18 cellular contexts compared by ENCODE assay signal in genomic region chr5:34519489-34520220, GRCh38.
DNase-seq lines count a peak whose midpoint lies in the region; ATAC-seq, FAIRE-seq and TF ChIP-seq lines count a peak whose summit lies in the region.
"Had no signal": no experiment of that assay in that cellular context is flagged by ENCODE, and none has a peak within 500 bp of the region (broad histone marks: within the 10 kb centered on the region; RNA-seq: fewer than 3 reads in every experiment).

No MANE protein-coding gene starts in this region.

- TF ChIP-seq EP300 in K562 (IDR thresholded peaks at IDR 0.05; ENCODE audit: low read length) = no peak

- WGBS in K562 (ENCODE audit: insufficient coverage, low coverage, missing lambda C conversion rate) = 10% methylated on average over 3 of the region's 3 CpGs

- FAIRE-seq in K562 (lab: Jason Lieb, UNC) = no peak

- CTCF ChIA-PET in K562 (lab: Yijun Ruan, JAX; ENCODE audit: low intra/inter-chr PET ratio) = no interaction called here
- CTCF ChIA-PET in WTC11 (lab: Charles Lee) = interaction anchor here (1.6 kb wide), 1 partner anchor 23 kb away, joined by 3 read pairs; no protein-coding TSS in a partner anchor

- TF ChIP-seq CTCF in K562 (IDR thresholded peaks at IDR 0.05 in 2 of 3, conservative IDR thresholded peaks at IDR 0.05 in 1 of 3; ENCODE audit: insufficient read depth in 2 of 3, low read depth in 1 of 3, low read length in 3 of 3) (0 out of 6 replicates have a peak, but pooled peaks of 1 of the 3 experiments have one; percentile 6), thoracic aorta (IDR thresholded peaks at IDR 0.05) (peak; percentile 39), WTC11 (IDR thresholded peaks at IDR 0.05) (no peak)

- POLR2A ChIA-PET in K562 (lab: Yijun Ruan, JAX) (interaction anchor here (0.7 to 1.1 kb wide), 3 partner anchors 10 to 1423 kb away, joined by 3 read pairs; no protein-coding TSS in a partner anchor), WTC11 (lab: Charles Lee) (no interaction called here)

- DNase-seq in DMS53 (lab: John Stamatoyannopoulos, UW) (peak; percentile 32), DMS53 treated with DMSO at 0.1 percent for 48 hours (lab: John Stamatoyannopoulos, UW; ENCODE audit: unreplicated experiment) (no peak), K562 (ENCODE audit: extremely low read depth in 1 of 4, low spot score in 3 of 4) (no peak), fibroblast of the conjunctiva (ENCODE audit: low read depth) (peak; percentile 38), thoracic aorta (ENCODE audit: low spot score) (no peak), kidney glomerular epithelial cell (lab: John Stamatoyannopoulos, UW) (no peak), glomerular visceral epithelial cell (ENCODE audit: extremely low spot score) (no peak), WTC11 (ENCODE audit: low spot score) (no peak)
- DNase-seq: CD4-positive, alpha-beta T cell; NCI-H2081; NCI-H69; nephron progenitor cell; retina had no signal

- no peaks in the 10 kb centered on the region for H3K36me3 Mint-ChIP-seq in WTC11

- TF ChIP-seq RAD21 in K562 (CRISPR knock-in tag; conservative IDR thresholded peaks at IDR 0.05 in 1 of 2, IDR thresholded peaks at IDR 0.05 in 1 of 2) = no peak

- H3K4me1 Mint-ChIP-seq in WTC11 = peaks cover 28% of the 10 kb centered on the region

- BruUV-seq in K562 (replicated peaks; lab: Mats Ljungman, UMichigan) = no TSS peak

- H2AFZ ChIP-seq in K562 (ENCODE audit: low read depth, low read length) = no peak overlapping the region

- in situ Hi-C loops in K562 (cut with MboI) = loop anchor here (5.0 kb wide), 1 partner anchor 373 kb away; no protein-coding TSS in a partner anchor

- H3K9me3 ChIP-seq in K562 (replicated peaks; ENCODE audit: control insufficient read depth, insufficient read depth, low read depth, low read length) (no peaks in the 10 kb centered on the region), thoracic aorta (no peaks in the 10 kb centered on the region)

- H3K4me3 Mint-ChIP-seq in WTC11 = no peak overlapping the region
- H3K4me3 Mint-ChIP-seq: activated T-helper 1 cell treated with anti-CD3 and anti-CD28 coated beads, Interleukin-12 subunit alpha, Interleukin-12 subunit beta, Interleukin-2, Interleukin-4 antibody, amounts not matched to agents 30 ng/mL and 10 ng/mL and 1 ng/mL, durations not matched to agents 14 hours and 24 hours and 36 hours; CD4-positive, alpha-beta T cell; nephron progenitor cell had no signal

- ATAC-seq in K562 = peak; percentile 16; the same call in 1 of the 3 replicates
- ATAC-seq in thoracic aorta (ENCODE audit: insufficient number of reproducible peaks, low FRiP score, low read depth) = peak; percentile 60
- no peak for ATAC-seq in WTC11
- ATAC-seq: esophagus mucosa, Panc1 had no signal

- no peak overlapping the region for H3K4me2 ChIP-seq in K562 (ENCODE audit: insufficient read depth, low read length)

- H3K4me3 ChIP-seq in K562 (no peak overlapping the region), thoracic aorta (no peak overlapping the region)

- no peaks in the 10 kb centered on the region for H3K9me1 ChIP-seq in K562 (ENCODE audit: control insufficient read depth, insufficient read depth, low read length)

- H3K27me3 Mint-ChIP-seq in WTC11 (ENCODE audit: low read depth) = no peaks in the 10 kb centered on the region

- H4K20me1 ChIP-seq in K562 (replicated peaks; ENCODE audit: control insufficient read depth, insufficient read depth, low read length) = no peaks in the 10 kb centered on the region

- H3K36me3 ChIP-seq in K562 (ENCODE audit: control insufficient read depth, insufficient read depth, low read length) (no peaks in the 10 kb centered on the region), thoracic aorta (no peaks in the 10 kb centered on the region)

- no peak overlapping the region for H3K27ac ChIP-seq in K562 (ENCODE audit: extremely low read depth, low read depth, low read length)
- peak overlapping the region; percentile 86 to 87 for H3K27ac ChIP-seq in thoracic aorta
- H3K27ac ChIP-seq: 22Rv1, VCaP had no signal

- H3K27me3 ChIP-seq in K562 (ENCODE audit: control insufficient read depth in 2 of 2, insufficient read depth in 2 of 2, low read length in 2 of 2) = no peaks in the 10 kb centered on the region; a peak in 2 of 5 replicates
- no peaks in the 10 kb centered on the region for H3K27me3 ChIP-seq in thoracic aorta (replicated peaks; ENCODE audit: insufficient read depth)

- H3K9me3 Mint-ChIP-seq in WTC11 = peaks cover 4% of the 10 kb centered on the region; the same call in 1 of the 2 replicates
- H3K9me3 Mint-ChIP-seq: activated T-helper 1 cell treated with anti-CD3 and anti-CD28 coated beads, Interleukin-12 subunit alpha, Interleukin-12 subunit beta, Interleukin-2, Interleukin-4 antibody, amounts not matched to agents 30 ng/mL and 10 ng/mL and 1 ng/mL, durations not matched to agents 14 hours and 24 hours and 36 hours; CD4-positive, alpha-beta T cell; nephron progenitor cell had no signal

- peaks cover 3 to 12% of the 10 kb centered on the region in 2 experiments; a peak in 3 of 5 replicates for H3K4me1 ChIP-seq in K562 (replicated peaks in 1 of 2; ENCODE audit: control insufficient read depth in 2 of 2, insufficient read depth in 2 of 2, low read length in 2 of 2)
- H3K4me1 ChIP-seq in thoracic aorta (ENCODE audit: control insufficient read depth in 1 of 2, low read depth in 2 of 2) = peaks cover 24 to 57% of the 10 kb centered on the region in 2 donors

- H3K79me2 ChIP-seq in K562 (ENCODE audit: control insufficient read depth, insufficient read depth, low read length) = no peaks in the 10 kb centered on the region

- H3K9ac ChIP-seq in K562 (ENCODE audit: insufficient read depth in 1 of 2, low read depth in 2 of 2, low read length in 2 of 2) = no peak overlapping the region

- no peak overlapping the region for H3K27ac Mint-ChIP-seq in WTC11
- H3K27ac Mint-ChIP-seq: activated T-helper 1 cell treated with anti-CD3 and anti-CD28 coated beads, Interleukin-12 subunit alpha, Interleukin-12 subunit beta, Interleukin-2, Interleukin-4 antibody, amounts not matched to agents 30 ng/mL and 10 ng/mL and 1 ng/mL, durations not matched to agents 14 hours and 24 hours and 36 hours; CD4-positive, alpha-beta T cell; nephron progenitor cell had no signal

- intact Hi-C loops in K562 (cut with micrococcal nuclease) = loop anchor here (5.0 to 10.0 kb wide), 3 partner anchors 138 to 285 kb away; partner anchors contain the start of gene RAI14

- no peak for TF ChIP-seq POLR2A in K562 (conservative IDR thresholded peaks at IDR 0.05)

TF ChIP-seq in K562, 482 proteins besides CTCF, POLR2A, EP300 and RAD21:
- TF ChIP-seq ZBTB2 (IDR thresholded peaks at IDR 0.05) = no peak
- TF ChIP-seq CCNT2 (IDR thresholded peaks at IDR 0.05; ENCODE audit: borderline replicate concordance, extremely low read depth, insufficient read length, low read depth, low read length) = no peak
- no peak for TF ChIP-seq NFYB (IDR thresholded peaks at IDR 0.05; ENCODE audit: extremely low read depth, insufficient read length)
- TF ChIP-seq BMI1 (IDR thresholded peaks at IDR 0.05; ENCODE audit: low read length) = no peak
TF ChIP-seq in K562: peak in this region for 0.

TF ChIP-seq in WTC11, 78 proteins besides CTCF, POLR2A, EP300 and RAD21 (continues in another document):
- TF ChIP-seq FOXJ3 (CRISPR knock-in tag; IDR thresholded peaks at IDR 0.05; ENCODE audit: borderline replicate concordance) (no peak), NFYB (CRISPR knock-in tag; conservative IDR thresholded peaks at IDR 0.05; ENCODE audit: low read depth) (no peak), CBFB (CRISPR knock-in tag; IDR thresholded peaks at IDR 0.05; ENCODE audit: low read depth) (no peak), SMAD4 (CRISPR knock-in tag; IDR thresholded peaks at IDR 0.05) (no peak), NR2C2 (CRISPR knock-in tag; IDR thresholded peaks at IDR 0.05) (no peak), CDX4 (CRISPR knock-in tag; IDR thresholded peaks at IDR 0.05; ENCODE audit: borderline replicate concordance) (no peak), PRDM15 (CRISPR knock-in tag; IDR thresholded peaks at IDR 0.05) (no peak)

Comparison
In these comparisons a context has a peak if more than half of its experiments do, and no peak if none do; other contexts are left out.
1. DNase-seq: peak in DMS53 (single experiment) and fibroblast of the conjunctiva (single experiment); none in DMS53 treated with DMSO at 0.1 percent for 48 hours (single experiment), K562 (0 of 4), thoracic aorta (single experiment), kidney glomerular epithelial cell (single experiment), glomerular visceral epithelial cell (single experiment) and WTC11 (single experiment).